11 cellular contexts compared by ENCODE assay signal in genomic region chr6:152273638-152274037, GRCh38.
A peak's percentile ranks its signal among the peaks of the same experiment; 100 is the strongest.
DNase-seq lines count a peak whose midpoint lies in the region; ATAC-seq and TF ChIP-seq lines count a peak whose summit lies in the region.
"Had no signal": no experiment of that assay in that cellular context is flagged by ENCODE, and none has a peak within 500 bp of the region (broad histone marks: within the 10 kb centered on the region; RNA-seq: fewer than 3 reads in every experiment).

No MANE protein-coding gene starts in this region.

- H3K27ac ChIP-seq in right cardiac atrium (ENCODE audit: low read length) (peak overlapping the region; percentile 95), gastrocnemius medialis (peak overlapping the region; percentile 71 to 84 (median 78))

- no peak overlapping the region for H3K4me3 ChIP-seq in adipocyte (ENCODE audit: low read length)
- H3K4me3 ChIP-seq in right cardiac atrium (ENCODE audit: low read length), result no peak overlapping the region
- no peak overlapping the region for H3K4me3 ChIP-seq in gastrocnemius medialis

- H3K9me3 Mint-ChIP-seq in naive thymus-derived CD8-positive, alpha-beta T cell, result no peaks in the 10 kb centered on the region
- H3K9me3 Mint-ChIP-seq: activated CD4-positive, alpha-beta memory T cell treated with anti-CD3 and anti-CD28 coated beads, Interleukin-2, amount 10 ng/mL, durations not matched to agents 7 days and 5 days; CD8-positive, alpha-beta T cell had no signal

- H3K27me3 ChIP-seq in adipocyte (replicated peaks; ENCODE audit: control insufficient read depth, insufficient read depth, low read length), result no peaks in the 10 kb centered on the region
- no peaks in the 10 kb centered on the region for H3K27me3 ChIP-seq in right cardiac atrium (ENCODE audit: control insufficient read depth, insufficient read depth)
- H3K27me3 ChIP-seq in gastrocnemius medialis, result no peaks in the 10 kb centered on the region

- peak in 3 of 5 experiments; percentile 32 to 43 (median 41) for TF ChIP-seq CTCF in gastrocnemius medialis (IDR thresholded peaks at IDR 0.05 in 4 of 5, conservative IDR thresholded peaks at IDR 0.05 in 1 of 5)

- POLR2A ChIA-PET in naive thymus-derived CD8-positive, alpha-beta T cell (lab: Charles Lee), result no interaction called here

- TF ChIP-seq POLR2A in gastrocnemius medialis (IDR thresholded peaks at IDR 0.05), result no peak

- DNase-seq in DMS 273 (lab: John Stamatoyannopoulos, UW; ENCODE audit: unreplicated experiment), result peak; percentile 71
- DNase-seq in adipocyte (ENCODE audit: low read depth), result no peak
- peak; percentile 45 to 75 (median 70) for DNase-seq in right cardiac atrium
- peak in 1 of 2 donors; percentile 60 for DNase-seq in gastrocnemius medialis
- DNase-seq in naive thymus-derived CD8-positive, alpha-beta T cell, result no peak
- DNase-seq: activated CD4-positive, alpha-beta memory T cell treated with anti-CD3 and anti-CD28 coated beads, Interleukin-2, amount 10 ng/mL, durations not matched to agents 7 days and 5 days; CD8-positive, alpha-beta T cell; stimulated activated naive CD4-positive, alpha-beta T cell had no signal

- WGBS in right cardiac atrium, result 42% methylated on average over 4 of the region's 4 CpGs

- peaks cover 0 to 80% (median 14%) of the 10 kb centered on the region in 3 donors for H3K36me3 Mint-ChIP-seq in naive thymus-derived CD8-positive, alpha-beta T cell

- peaks cover 36% of the 10 kb centered on the region for H3K36me3 ChIP-seq in adipocyte (ENCODE audit: control insufficient read depth, insufficient read depth, low read length, severe bottlenecking)
- no peaks in the 10 kb centered on the region for H3K36me3 ChIP-seq in gastrocnemius medialis

- H3K4me1 ChIP-seq in adipocyte (ENCODE audit: control insufficient read depth, insufficient read depth, low read length) (peaks cover 53% of the 10 kb centered on the region), right cardiac atrium (ENCODE audit: control insufficient read depth, insufficient read depth, low read length) (peaks cover 11% of the 10 kb centered on the region), gastrocnemius medialis (peaks cover 44 to 55% of the 10 kb centered on the region in 2 donors)

- in situ Hi-C loops in gastrocnemius medialis (cut with MboI; ENCODE audit: low sequenced_read_pairs in 4 of 4), result loop anchor here (25.0 kb wide), 3 partner anchors 511 to 836 kb away; no protein-coding TSS in a partner anchor

- H3K4me3 Mint-ChIP-seq in naive thymus-derived CD8-positive, alpha-beta T cell, result no peak overlapping the region
- H3K4me3 Mint-ChIP-seq: activated CD4-positive, alpha-beta memory T cell treated with anti-CD3 and anti-CD28 coated beads, Interleukin-2, amount 10 ng/mL, durations not matched to agents 7 days and 5 days; CD8-positive, alpha-beta T cell had no signal

- H3K27me3 Mint-ChIP-seq in naive thymus-derived CD8-positive, alpha-beta T cell, result no peaks in the 10 kb centered on the region
- H3K27me3 Mint-ChIP-seq: activated CD4-positive, alpha-beta memory T cell treated with anti-CD3 and anti-CD28 coated beads, Interleukin-2, amount 10 ng/mL, durations not matched to agents 7 days and 5 days had no signal

- peak overlapping the region in 2 of 10 donors; percentile 33 to 52 for H3K27ac Mint-ChIP-seq in naive thymus-derived CD8-positive, alpha-beta T cell
- H3K27ac Mint-ChIP-seq: activated CD4-positive, alpha-beta memory T cell treated with anti-CD3 and anti-CD28 coated beads, Interleukin-2, amount 10 ng/mL, durations not matched to agents 7 days and 5 days; CD8-positive, alpha-beta T cell had no signal

- H3K9me3 ChIP-seq in adipocyte (ENCODE audit: control insufficient read depth, low read length), result no peaks in the 10 kb centered on the region
- no peaks in the 10 kb centered on the region for H3K9me3 ChIP-seq in right cardiac atrium (ENCODE audit: control insufficient read depth, low read length)
- H3K9me3 ChIP-seq in gastrocnemius medialis, result no peaks in the 10 kb centered on the region

- intact Hi-C loops in right cardiac atrium (cut with DNase I) (no loop called here), gastrocnemius medialis (cut with DNase I; ENCODE audit: low total_unique reads) (loop anchor here (5.0 kb wide), 1 partner anchor 596 kb away; no protein-coding TSS in a partner anchor)

- H3K4me1 Mint-ChIP-seq in naive thymus-derived CD8-positive, alpha-beta T cell, result peaks cover 0 to 4% (median 0%) of the 10 kb centered on the region in 4 donors

- H3K9ac ChIP-seq in adipocyte (ENCODE audit: low read length), result peak overlapping the region; percentile 51

- ATAC-seq in right cardiac atrium (peak; percentile 30 to 36), gastrocnemius medialis (peak in 1 of 2 donors; percentile 34), GM18907 (IDR thresholded peaks at IDR 0.05; ENCODE audit: unreplicated experiment) (no peak), esophagus mucosa (no peak), HG03521 (IDR thresholded peaks at IDR 0.05; ENCODE audit: unreplicated experiment) (no peak)
- ATAC-seq in naive thymus-derived CD8-positive, alpha-beta T cell, result no peak
- ATAC-seq: CD8-positive, alpha-beta T cell had no signal

Comparison
In these comparisons a context has a peak if more than half of its experiments do, and no peak if none do; other contexts are left out.
1. DNase-seq: peak in DMS 273 (single experiment) and right cardiac atrium (3 of 3); none in adipocyte (single experiment) and naive thymus-derived CD8-positive, alpha-beta T cell (0 of 10).
2. ATAC-seq: peak in right cardiac atrium (2 of 2); none in GM18907 (single experiment), esophagus mucosa (single experiment), naive thymus-derived CD8-positive, alpha-beta T cell (0 of 2) and HG03521 (single experiment).